1 cellular context compared by ENCODE assay signal in the genomic region with DNA sequence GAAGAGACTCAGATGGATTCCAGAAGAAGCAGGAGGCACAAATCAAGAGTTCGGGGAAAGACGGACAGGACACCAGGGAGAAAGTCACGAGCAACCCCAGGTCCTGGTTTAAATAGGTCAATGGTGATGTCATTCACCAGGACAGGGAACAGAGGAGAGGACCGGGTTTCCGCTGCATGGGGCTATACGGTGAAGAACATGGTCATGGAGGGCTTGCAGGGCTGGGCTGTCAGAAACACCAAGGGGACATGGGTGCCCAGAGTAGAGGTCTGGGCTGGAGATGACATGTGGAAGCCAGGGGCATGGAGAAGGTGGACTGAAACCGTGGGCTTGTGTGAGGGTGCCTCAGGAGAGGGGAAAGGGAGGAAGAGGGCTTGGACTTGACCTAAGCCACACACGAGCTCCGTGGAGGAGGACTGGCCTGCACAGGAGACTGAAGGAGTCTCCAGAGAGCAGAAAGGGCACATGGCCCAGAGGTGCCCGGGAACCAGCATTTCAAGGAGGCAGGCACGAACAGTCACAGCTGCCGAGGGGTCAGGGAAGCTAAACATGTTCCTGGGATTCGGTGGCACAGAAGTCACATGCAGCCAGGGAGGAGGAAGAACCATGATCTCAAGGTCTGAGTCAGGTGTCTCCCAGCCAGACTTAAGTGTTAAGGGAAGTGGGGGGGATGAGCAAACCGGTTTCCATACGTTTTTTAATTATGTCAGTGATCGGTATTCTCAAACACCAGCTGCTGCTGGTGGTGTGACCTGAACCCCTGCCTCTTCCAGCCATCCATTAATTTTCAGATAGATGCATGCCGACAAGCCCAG.
TF ChIP-seq lines count a peak whose summit lies in the region.

No MANE protein-coding gene starts in this region.

TF ChIP-seq in GM12878, 131 proteins besides CTCF, POLR2A, EP300 and RAD21:
- 0 out of 2 replicates have a peak, but pooled peaks have one; percentile 46 for TF ChIP-seq POLR2AphosphoS5 (IDR thresholded peaks at IDR 0.05; ENCODE audit: low read length)
- TF ChIP-seq POLR2AphosphoS2 (IDR thresholded peaks at IDR 0.05; ENCODE audit: low read depth, low read length), result 0 out of 2 replicates have a peak, but pooled peaks have one; percentile 81
- no peak for TF ChIP-seq POU2F2 (IDR thresholded peaks at IDR 0.05; ENCODE audit: borderline replicate concordance, low read depth, low read length)
